ENCODE assay signal across 1 cellular context in genomic region chr16:19067349-19068236, GRCh38.
TF ChIP-seq lines count a peak whose summit lies in the region.

TSS of gene COQ7 (plus strand) at chr16:19067614. CDS start at chr16:19067665, 51 bp downstream.

TF ChIP-seq in GM12878, 131 proteins besides CTCF, POLR2A, EP300 and RAD21 (continued from another document and continues in another):
- TF ChIP-seq REST (IDR thresholded peaks at IDR 0.05; ENCODE audit: low read depth, low read length) (no peak), ASH2L (IDR thresholded peaks at IDR 0.05; ENCODE audit: borderline replicate concordance, low read depth) (peak; percentile 95), SKIL (IDR thresholded peaks at IDR 0.05; ENCODE audit: low read depth, poor library complexity, severe bottlenecking) (peak; percentile 86), MTA2 (IDR thresholded peaks at IDR 0.05; ENCODE audit: low read depth) (no peak), BRCA1 (IDR thresholded peaks at IDR 0.05; ENCODE audit: low read depth, low read length) (peak; percentile 30; the same call in 1 of the 2 replicates), SP1 (IDR thresholded peaks at IDR 0.05; ENCODE audit: low read depth, low read length) (peak; percentile 95), STAT3 (IDR thresholded peaks at IDR 0.05; ENCODE audit: low read depth, low read length) (no peak), EZH2 (IDR thresholded peaks at IDR 0.05; ENCODE audit: borderline replicate concordance, control insufficient read depth, low read depth, low read length) (no peak), POLR2AphosphoS5 (IDR thresholded peaks at IDR 0.05; ENCODE audit: low read length) (peak; percentile 57), HSF1 (IDR thresholded peaks at IDR 0.05; ENCODE audit: low read depth, low read length) (no peak), CREB1 (IDR thresholded peaks at IDR 0.05; ENCODE audit: low read depth) (peak; percentile 98), BCLAF1 (IDR thresholded peaks at IDR 0.05) (no peak), CBFB (IDR thresholded peaks at IDR 0.05; ENCODE audit: low read depth) (no peak), RB1 (IDR thresholded peaks at IDR 0.05; ENCODE audit: borderline replicate concordance) (peak; percentile 51; the same call in 1 of the 2 replicates), PAX5 (IDR thresholded peaks at IDR 0.05; ENCODE audit: borderline replicate concordance, low read depth, low read length) (peak; percentile 81; the same call in 1 of the 2 replicates), E2F8 (IDR thresholded peaks at IDR 0.05; ENCODE audit: low read depth, partially characterized antibody) (peak; percentile 42), MAX (IDR thresholded peaks at IDR 0.05; ENCODE audit: low read depth, low read length) (peak; percentile 74), TCF12 (IDR thresholded peaks at IDR 0.05; ENCODE audit: low read depth, low read length) (peak; percentile 47; the same call in 1 of the 2 replicates), ZNF207 (IDR thresholded peaks at IDR 0.05; ENCODE audit: borderline replicate concordance) (peak; percentile 63; the same call in 1 of the 2 replicates), MLLT1 (IDR thresholded peaks at IDR 0.05) (peak; percentile 8; the same call in 1 of the 2 replicates), ZBTB11 (CRISPR knock-in tag; IDR thresholded peaks at IDR 0.05) (no peak), NFIC (IDR thresholded peaks at IDR 0.05; ENCODE audit: low read depth, low read length) (no peak), DPF2 (IDR thresholded peaks at IDR 0.05) (peak; percentile 75), PML (IDR thresholded peaks at IDR 0.05; ENCODE audit: low read length) (no peak; the same call in 1 of the 2 replicates), NR2C2 (IDR thresholded peaks at IDR 0.05; ENCODE audit: borderline replicate concordance, control insufficient read depth, insufficient read length, low read depth) (no peak), JUNB (IDR thresholded peaks at IDR 0.05) (no peak), NR2F1 (conservative IDR thresholded peaks at IDR 0.05) (peak; percentile 100), HDAC2 (IDR thresholded peaks at IDR 0.05) (0 out of 2 replicates have a peak, but pooled peaks have one; percentile 27), ZZZ3 (IDR thresholded peaks at IDR 0.05; ENCODE audit: control insufficient read depth, insufficient read length, low read depth) (no peak), NKRF (conservative IDR thresholded peaks at IDR 0.05) (0 out of 2 replicates have a peak, but pooled peaks have one; percentile 1), SUPT20H (IDR thresholded peaks at IDR 0.05; ENCODE audit: borderline replicate concordance, control insufficient read depth, low read depth, low read length) (no peak), MTA3 (IDR thresholded peaks at IDR 0.05; ENCODE audit: borderline replicate concordance, low read length) (no peak), HDAC6 (IDR thresholded peaks at IDR 0.05; ENCODE audit: unreplicated experiment) (no peak), LARP7 (IDR thresholded peaks at IDR 0.05) (peak; percentile 62; the same call in 1 of the 2 replicates), HDGF (IDR thresholded peaks at IDR 0.05) (peak; percentile 53; the same call in 1 of the 2 replicates), SPI1 (IDR thresholded peaks at IDR 0.05; ENCODE audit: borderline replicate concordance, insufficient read depth, low read depth, low read length) (peak; percentile 38; the same call in 1 of the 2 replicates)
